In genomic region chr19:1411255-1412191, GRCh38 we compare ENCODE assay signal across 1 cellular context.
A peak's percentile ranks its signal among the peaks of the same experiment; 100 is the strongest.
TF ChIP-seq lines count a peak whose summit lies in the region.

No MANE protein-coding gene starts in this region.

TF ChIP-seq in HepG2, 621 proteins besides CTCF, POLR2A, EP300 and RAD21:
- TF ChIP-seq ZNF816 (CRISPR knock-in tag; IDR thresholded peaks at IDR 0.05; ENCODE audit: borderline replicate concordance) (no peak), ZNF558 (CRISPR knock-in tag; IDR thresholded peaks at IDR 0.05; ENCODE audit: borderline replicate concordance) (no peak), ZNF562 (CRISPR knock-in tag; IDR thresholded peaks at IDR 0.05; ENCODE audit: borderline replicate concordance) (no peak), ETV5 (CRISPR knock-in tag; IDR thresholded peaks at IDR 0.05; ENCODE audit: borderline replicate concordance) (no peak), AKAP8 (CRISPR knock-in tag; IDR thresholded peaks at IDR 0.05) (peak; percentile 67), RBFOX2 (IDR thresholded peaks at IDR 0.05; ENCODE audit: low read depth, low read length) (0 out of 2 replicates have a peak, but pooled peaks have one; percentile 27), ZNF335 (CRISPR knock-in tag; IDR thresholded peaks at IDR 0.05) (no peak), GMEB1 (CRISPR knock-in tag; IDR thresholded peaks at IDR 0.05; ENCODE audit: borderline replicate concordance) (no peak), CREB1 (IDR thresholded peaks at IDR 0.05) (peak; percentile 17; the same call in 1 of the 2 replicates), CREB1 (CRISPR knock-in tag; IDR thresholded peaks at IDR 0.05) (no peak), SMAD9 (CRISPR knock-in tag; IDR thresholded peaks at IDR 0.05) (no peak), ZFYVE20 (CRISPR knock-in tag; IDR thresholded peaks at IDR 0.05; ENCODE audit: borderline replicate concordance, low read depth) (no peak), CENPT (CRISPR knock-in tag; IDR thresholded peaks at IDR 0.05; ENCODE audit: low read depth) (no peak), IRF2 (CRISPR knock-in tag; IDR thresholded peaks at IDR 0.05) (no peak), ZNF839 (CRISPR knock-in tag; IDR thresholded peaks at IDR 0.05; ENCODE audit: borderline replicate concordance) (no peak), HDAC1 (CRISPR knock-in tag; IDR thresholded peaks at IDR 0.05) (no peak), TEAD2 (CRISPR knock-in tag; IDR thresholded peaks at IDR 0.05) (no peak), ZNF564 (CRISPR knock-in tag; IDR thresholded peaks at IDR 0.05) (no peak), BHLHE40 (IDR thresholded peaks at IDR 0.05; ENCODE audit: low read length) (no peak), HNRNPLL (IDR thresholded peaks at IDR 0.05; ENCODE audit: low read depth, low read length, poor library complexity, severe bottlenecking) (no peak), AGO2 (optimal IDR thresholded peaks at IDR 0.05; ENCODE audit: low read depth, low read length) (peak; percentile 23), NR2F6 (IDR thresholded peaks at IDR 0.05) (no peak), NR2F6 (CRISPR knock-in tag; IDR thresholded peaks at IDR 0.05) (no peak), GTF2F1 (IDR thresholded peaks at IDR 0.05; ENCODE audit: low read length) (no peak), ZNF768 (CRISPR knock-in tag; IDR thresholded peaks at IDR 0.05) (no peak), ATRX (CRISPR knock-in tag; IDR thresholded peaks at IDR 0.05; ENCODE audit: borderline replicate concordance) (no peak), ZNF740 (CRISPR knock-in tag; IDR thresholded peaks at IDR 0.05) (no peak), KDM5B (CRISPR knock-in tag; IDR thresholded peaks at IDR 0.05; ENCODE audit: borderline replicate concordance) (no peak)
- TF ChIP-seq, protein P1, sequence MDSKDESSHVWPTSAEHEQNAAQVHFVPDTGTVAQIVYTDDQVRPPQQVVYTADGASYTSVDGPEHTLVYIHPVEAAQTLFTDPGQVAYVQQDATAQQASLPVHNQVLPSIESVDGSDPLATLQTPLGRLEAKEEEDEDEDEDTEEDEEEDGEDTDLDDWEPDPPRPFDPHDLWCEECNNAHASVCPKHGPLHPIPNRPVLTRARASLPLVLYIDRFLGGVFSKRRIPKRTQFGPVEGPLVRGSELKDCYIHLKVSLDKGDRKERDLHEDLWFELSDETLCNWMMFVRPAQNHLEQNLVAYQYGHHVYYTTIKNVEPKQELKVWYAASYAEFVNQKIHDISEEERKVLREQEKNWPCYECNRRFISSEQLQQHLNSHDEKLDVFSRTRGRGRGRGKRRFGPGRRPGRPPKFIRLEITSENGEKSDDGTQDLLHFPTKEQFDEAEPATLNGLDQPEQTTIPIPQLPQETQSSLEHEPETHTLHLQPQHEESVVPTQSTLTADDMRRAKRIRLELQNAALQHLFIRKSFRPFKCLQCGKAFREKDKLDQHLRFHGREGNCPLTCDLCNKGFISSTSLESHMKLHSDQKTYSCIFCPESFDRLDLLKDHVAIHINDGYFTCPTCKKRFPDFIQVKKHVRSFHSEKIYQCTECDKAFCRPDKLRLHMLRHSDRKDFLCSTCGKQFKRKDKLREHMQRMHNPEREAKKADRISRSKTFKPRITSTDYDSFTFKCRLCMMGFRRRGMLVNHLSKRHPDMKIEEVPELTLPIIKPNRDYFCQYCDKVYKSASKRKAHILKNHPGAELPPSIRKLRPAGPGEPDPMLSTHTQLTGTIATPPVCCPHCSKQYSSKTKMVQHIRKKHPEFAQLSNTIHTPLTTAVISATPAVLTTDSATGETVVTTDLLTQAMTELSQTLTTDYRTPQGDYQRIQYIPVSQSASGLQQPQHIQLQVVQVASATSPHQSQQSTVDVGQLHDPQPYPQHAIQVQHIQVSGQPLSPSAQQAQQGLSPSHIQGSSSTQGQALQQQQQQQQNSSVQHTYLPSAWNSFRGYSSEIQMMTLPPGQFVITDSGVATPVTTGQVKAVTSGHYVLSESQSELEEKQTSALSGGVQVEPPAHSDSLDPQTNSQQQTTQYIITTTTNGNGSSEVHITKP (CRISPR knock-in tag; IDR thresholded peaks at IDR 0.05; ENCODE audit: low read depth): no peak
- TF ChIP-seq, protein P2, sequence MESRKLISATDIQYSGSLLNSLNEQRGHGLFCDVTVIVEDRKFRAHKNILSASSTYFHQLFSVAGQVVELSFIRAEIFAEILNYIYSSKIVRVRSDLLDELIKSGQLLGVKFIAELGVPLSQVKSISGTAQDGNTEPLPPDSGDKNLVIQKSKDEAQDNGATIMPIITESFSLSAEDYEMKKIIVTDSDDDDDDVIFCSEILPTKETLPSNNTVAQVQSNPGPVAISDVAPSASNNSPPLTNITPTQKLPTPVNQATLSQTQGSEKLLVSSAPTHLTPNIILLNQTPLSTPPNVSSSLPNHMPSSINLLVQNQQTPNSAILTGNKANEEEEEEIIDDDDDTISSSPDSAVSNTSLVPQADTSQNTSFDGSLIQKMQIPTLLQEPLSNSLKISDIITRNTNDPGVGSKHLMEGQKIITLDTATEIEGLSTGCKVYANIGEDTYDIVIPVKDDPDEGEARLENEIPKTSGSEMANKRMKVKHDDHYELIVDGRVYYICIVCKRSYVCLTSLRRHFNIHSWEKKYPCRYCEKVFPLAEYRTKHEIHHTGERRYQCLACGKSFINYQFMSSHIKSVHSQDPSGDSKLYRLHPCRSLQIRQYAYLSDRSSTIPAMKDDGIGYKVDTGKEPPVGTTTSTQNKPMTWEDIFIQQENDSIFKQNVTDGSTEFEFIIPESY (CRISPR knock-in tag; IDR thresholded peaks at IDR 0.05): peak; percentile 88
- TF ChIP-seq, protein P3, sequence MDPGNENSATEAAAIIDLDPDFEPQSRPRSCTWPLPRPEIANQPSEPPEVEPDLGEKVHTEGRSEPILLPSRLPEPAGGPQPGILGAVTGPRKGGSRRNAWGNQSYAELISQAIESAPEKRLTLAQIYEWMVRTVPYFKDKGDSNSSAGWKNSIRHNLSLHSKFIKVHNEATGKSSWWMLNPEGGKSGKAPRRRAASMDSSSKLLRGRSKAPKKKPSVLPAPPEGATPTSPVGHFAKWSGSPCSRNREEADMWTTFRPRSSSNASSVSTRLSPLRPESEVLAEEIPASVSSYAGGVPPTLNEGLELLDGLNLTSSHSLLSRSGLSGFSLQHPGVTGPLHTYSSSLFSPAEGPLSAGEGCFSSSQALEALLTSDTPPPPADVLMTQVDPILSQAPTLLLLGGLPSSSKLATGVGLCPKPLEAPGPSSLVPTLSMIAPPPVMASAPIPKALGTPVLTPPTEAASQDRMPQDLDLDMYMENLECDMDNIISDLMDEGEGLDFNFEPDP (CRISPR knock-in tag; conservative IDR thresholded peaks at IDR 0.05): no peak
